In the genomic region with DNA sequence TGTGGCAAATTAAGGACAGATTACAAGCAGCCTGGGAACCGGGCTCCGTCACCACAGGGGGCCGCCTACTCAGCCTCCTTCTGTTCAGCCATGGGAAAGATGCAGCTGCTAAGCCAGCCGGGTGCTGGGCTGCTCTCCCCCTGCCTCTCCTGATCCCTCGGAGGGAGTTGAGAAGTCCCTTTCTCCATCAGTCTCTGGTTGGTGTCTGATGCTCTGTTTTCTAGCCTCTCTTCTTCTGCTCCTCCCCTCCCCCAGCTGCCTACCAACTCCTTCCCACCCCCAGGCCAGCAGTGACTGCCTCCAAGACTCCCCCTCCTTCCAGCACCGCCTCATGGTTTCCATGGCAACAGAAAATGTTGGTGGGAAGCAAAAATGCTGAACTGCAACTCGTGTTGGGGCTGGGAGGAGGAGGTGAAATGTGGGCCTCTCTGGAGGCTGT, we compare ENCODE assay signal across 8 cellular contexts.
DNase-seq lines count a peak whose midpoint lies in the region; ATAC-seq and FAIRE-seq lines count a peak whose summit lies in the region.

No MANE protein-coding gene starts in this region.

- DNase-seq in A172 (ENCODE audit: low spot score) (peak; percentile 64), SK-N-MC (ENCODE audit: low read depth, low spot score) (peak; percentile 85), iPS-NIHi11 (ENCODE audit: low spot score) (peak; percentile 64), HTR-8/SVneo (ENCODE audit: insufficient read length, low spot score) (no peak)

- no peaks in the 10 kb centered on the region for H3K36me3 Mint-ChIP-seq in stimulated activated memory B cell treated with anti-CD40 and anti-IgM and Interleukin-4, amounts not matched to agents 10 μg/mL and 1 μg/mL and 100 μg/mL, for 72 hours

- H3K4me1 Mint-ChIP-seq in stimulated activated memory B cell treated with anti-CD40 and anti-IgM and Interleukin-4, amounts not matched to agents 10 μg/mL and 1 μg/mL and 100 μg/mL, for 72 hours: no peaks in the 10 kb centered on the region

- no peaks in the 10 kb centered on the region for H3K27me3 Mint-ChIP-seq in stimulated activated memory B cell treated with anti-CD40 and anti-IgM and Interleukin-4, amounts not matched to agents 10 μg/mL and 1 μg/mL and 100 μg/mL, for 72 hours

- FAIRE-seq in HTR-8/SVneo (lab: Jason Lieb, UNC): no peak

- no peaks in the 10 kb centered on the region for H3K36me3 ChIP-seq in SK-N-MC (ENCODE audit: insufficient read depth, low read length)

- H3K27ac ChIP-seq in SK-N-MC: peak overlapping the region; percentile 88

- no peaks in the 10 kb centered on the region for H3K9me3 Mint-ChIP-seq in stimulated activated memory B cell treated with anti-CD40 and anti-IgM and Interleukin-4, amounts not matched to agents 10 μg/mL and 1 μg/mL and 100 μg/mL, for 72 hours

- peak overlapping the region; percentile 68 for H3K4me3 ChIP-seq in SK-N-MC

- no peaks in the 10 kb centered on the region for H3K9me3 ChIP-seq in SK-N-MC (ENCODE audit: low read depth, low read length)

- ATAC-seq in GM21717 (IDR thresholded peaks at IDR 0.05; ENCODE audit: unreplicated experiment): peak; percentile 37
- ATAC-seq in HG02571 (IDR thresholded peaks at IDR 0.05; ENCODE audit: unreplicated experiment): no peak
- ATAC-seq in stimulated activated memory B cell treated with anti-CD40 and anti-IgM and Interleukin-4, amounts not matched to agents 10 μg/mL and 1 μg/mL and 100 μg/mL, for 72 hours: no peak
- no peak for ATAC-seq in GM18873 (IDR thresholded peaks at IDR 0.05; ENCODE audit: low FRiP score, unreplicated experiment)

- no peak overlapping the region for H3K9ac ChIP-seq in SK-N-MC (ENCODE audit: insufficient read length)

- H3K27ac Mint-ChIP-seq in stimulated activated memory B cell treated with anti-CD40 and anti-IgM and Interleukin-4, amounts not matched to agents 10 μg/mL and 1 μg/mL and 100 μg/mL, for 72 hours: no peak overlapping the region

- no peak overlapping the region for H3K4me3 Mint-ChIP-seq in stimulated activated memory B cell treated with anti-CD40 and anti-IgM and Interleukin-4, amounts not matched to agents 10 μg/mL and 1 μg/mL and 100 μg/mL, for 72 hours
